ENCODE assay signal across 1 cellular context in genomic region chr17:10121971-10122707, GRCh38.
TF ChIP-seq lines count a peak whose summit lies in the region.

No MANE protein-coding gene starts in this region.

TF ChIP-seq in HEK293, 187 proteins besides CTCF, POLR2A, EP300 and RAD21 (continued from another document):
- 0 out of 2 replicates have a peak, but pooled peaks have one; percentile 28 for TF ChIP-seq ZNF398 (tag by site-specific recombination; IDR thresholded peaks at IDR 0.05)
